8 cellular contexts compared by ENCODE assay signal in the genomic region with DNA sequence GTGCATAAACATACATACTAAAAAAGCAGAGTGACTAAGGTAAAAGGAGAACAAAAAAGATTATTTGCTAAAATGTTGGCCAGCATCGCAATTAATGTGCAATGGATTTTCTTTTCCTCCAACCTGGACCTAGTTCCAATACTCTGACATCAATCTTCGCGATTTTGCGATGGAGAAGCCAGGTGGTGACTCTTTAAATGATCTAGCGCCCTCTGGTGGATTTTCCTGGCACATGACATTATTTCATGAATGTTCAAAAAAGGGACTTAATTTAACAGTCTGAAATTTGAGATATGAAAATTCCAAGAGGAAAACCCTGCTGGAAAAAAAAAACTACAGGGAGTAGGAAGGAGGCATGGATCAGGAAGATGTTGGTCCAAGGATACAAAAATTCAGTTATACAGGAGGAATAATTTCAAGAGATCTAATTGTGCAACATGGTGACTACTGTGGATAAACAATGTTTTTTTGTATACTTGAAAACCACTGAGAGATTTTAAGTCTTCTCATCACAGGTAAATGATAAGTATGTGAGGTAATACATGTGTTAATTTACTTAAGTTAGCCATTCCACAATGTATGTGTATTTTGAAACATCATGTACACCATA. TPM values are rescaled to one million over a fixed set of nuclear protein-coding genes. Genes with fewer than 3 reads are reported as not detected.
DNase-seq lines count a peak whose midpoint lies in the region; ATAC-seq lines count a peak whose summit lies in the region.

No MANE protein-coding gene starts in this region.

- no peak overlapping the region for H3K4me3 Mint-ChIP-seq in T-helper 17 cell

- H3K9me3 ChIP-seq in T-helper 17 cell (ENCODE audit: control insufficient read depth, low read length, poor library complexity, severe bottlenecking) = no peaks in the 10 kb centered on the region

- H3K4me1 Mint-ChIP-seq in T-helper 17 cell = peaks cover 14% of the 10 kb centered on the region

- peaks cover 62% of the 10 kb centered on the region for H3K27me3 Mint-ChIP-seq in T-helper 17 cell

- no peak overlapping the region for H3K27ac Mint-ChIP-seq in T-helper 17 cell

- H3K27ac ChIP-seq in caudate nucleus (ENCODE audit: low read depth, low read length) = no peak overlapping the region

- peak in 4 of 6 experiments; percentile 4 to 37 (median 18) for DNase-seq in stimulated activated naive CD4-positive, alpha-beta T cell (lab: John Stamatoyannopoulos, UW)
- DNase-seq in stimulated activated naive CD4-positive, alpha-beta T cell treated with Interleukin-2 at 50 U/mL for 16 hours (lab: John Stamatoyannopoulos, UW) = no peak
- DNase-seq in NCI-H128 (lab: John Stamatoyannopoulos, UW; ENCODE audit: unreplicated experiment) = peak; percentile 57
- peak in 1 of 3 donors; percentile 22 for DNase-seq in T-helper 17 cell
- DNase-seq in caudate nucleus (lab: John Stamatoyannopoulos, UW) = peak in 33 of 61 donors; percentile 13 to 93 (median 32)
- DNase-seq in kidney glomerular epithelial cell (lab: John Stamatoyannopoulos, UW) = peak; percentile 72
- DNase-seq in stimulated activated CD4-positive, alpha-beta T cell treated with anti-CD3 and anti-CD28 coated beads, TNF-alpha, amount 100 ng/mL, for 24 hours (ENCODE audit: low read depth in 3 of 3) = peak in 2 of 3 experiments; percentile 13 to 19

- ATAC-seq in T-helper 17 cell = peak; percentile 40
- ATAC-seq in GM18870 (IDR thresholded peaks at IDR 0.05; ENCODE audit: unreplicated experiment) = no peak

- H3K36me3 Mint-ChIP-seq in T-helper 17 cell (ENCODE audit: low read depth) = peaks cover 2% of the 10 kb centered on the region

RNA-seq across cellular contexts. Expression of gene KCNMA1, which starts 4.3 kb away (rescaled TPM):
- total RNA-seq in T-helper 17 cell = under 1 TPM in 1 of 2 donors, not detected in 1; 0.27 TPM
